ENCODE assay signal across 10 cellular contexts in the genomic region with DNA sequence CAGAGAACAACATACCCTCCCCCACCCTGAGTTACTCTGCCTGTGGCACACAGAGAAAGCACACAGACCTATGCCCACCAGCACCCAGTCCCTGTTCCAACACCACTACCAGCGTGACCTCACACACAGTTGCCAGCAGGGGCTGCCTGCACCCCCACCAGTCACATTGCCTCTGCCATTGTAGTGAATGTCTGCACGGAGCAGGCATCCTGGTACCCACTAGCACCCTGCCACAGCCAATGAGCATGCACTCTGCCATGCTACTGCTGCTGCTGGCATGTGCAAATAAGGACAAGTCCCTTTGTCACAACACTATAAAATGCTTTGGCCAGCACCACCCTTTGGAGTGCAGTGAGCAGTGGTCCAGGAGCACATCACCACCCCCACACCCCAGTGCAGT. TPM values are rescaled to one million over a fixed set of nuclear protein-coding genes. Genes with fewer than 3 reads are reported as not detected.
"Had no signal": no experiment of that assay in that cellular context is flagged by ENCODE, and none has a peak within 500 bp of the region (broad histone marks: within the 10 kb centered on the region; RNA-seq: fewer than 3 reads in every experiment).

No MANE protein-coding gene starts in this region.

- H3K4me3 Mint-ChIP-seq: GM23338, H9, HFFc6 had no signal

- H3K27ac Mint-ChIP-seq: GM23338, H9, HFFc6 had no signal

- H3K9me3 ChIP-seq: HAP-1 had no signal

- H3K4me1 Mint-ChIP-seq: GM23338, H9 had no signal

- DNase-seq: GM23248, GOT3, H7, H9, HCEC 1CT, HFFc6 had no signal

- H3K4me3 ChIP-seq: GM23248, GM23338, HAP-1 had no signal

- H3K4me1 ChIP-seq: HAP-1 had no signal

- H3K4me2 ChIP-seq: GM23338 had no signal

- H3K27ac ChIP-seq: GM23248 had no signal

- H3K9ac ChIP-seq: GM23248 had no signal

- H2AFZ ChIP-seq: GM23248, GM23338 had no signal

- H3K36me3 ChIP-seq: HAP-1 had no signal

- ATAC-seq: GM23338, HCT116 had no signal

RNA-seq across cellular contexts. Expression of a gene that starts 47.1 kb away (rescaled TPM):
- total RNA-seq: GM23248, H4, HFFc6 had no signal
- polyA plus RNA-seq: GM23248 had no signal
